Comparison of ENCODE assay signal across 19 cellular contexts in genomic region chr3:128360243-128360642, GRCh38.
DNase-seq lines count a peak whose midpoint lies in the region; TF ChIP-seq lines count a peak whose summit lies in the region.
"Had no signal": no experiment of that assay in that cellular context is flagged by ENCODE, and none has a peak within 500 bp of the region (broad histone marks: within the 10 kb centered on the region; RNA-seq: fewer than 3 reads in every experiment).

No MANE protein-coding gene starts in this region.

- TF ChIP-seq CTCF in C4-2B (conservative IDR thresholded peaks at IDR 0.05), result no peak
- TF ChIP-seq CTCF in chondrocyte (IDR thresholded peaks at IDR 0.05), result no peak
- TF ChIP-seq CTCF in nephron (IDR thresholded peaks at IDR 0.05; ENCODE audit: unreplicated experiment in 3 of 3), result no peak
- TF ChIP-seq CTCF in colonic mucosa (IDR thresholded peaks at IDR 0.05), result no peak

- H3K4me3 ChIP-seq in colonic mucosa, result no peak overlapping the region

- H3K27me3 Mint-ChIP-seq in chondrocyte (ENCODE audit: low read depth) (peaks cover 4% of the 10 kb centered on the region), nephron (ENCODE audit: low read depth) (peaks cover 3% of the 10 kb centered on the region)
- H3K27me3 Mint-ChIP-seq: B cell had no signal

- no peaks in the 10 kb centered on the region for H3K9me3 ChIP-seq in colonic mucosa

- H3K9me3 Mint-ChIP-seq in chondrocyte (ENCODE audit: low read depth) (no peaks in the 10 kb centered on the region), nephron (no peaks in the 10 kb centered on the region)

- H3K4me1 Mint-ChIP-seq in chondrocyte (ENCODE audit: low read depth), result peaks cover 23% of the 10 kb centered on the region
- peaks cover 34% of the 10 kb centered on the region for H3K4me1 Mint-ChIP-seq in nephron
- H3K4me1 Mint-ChIP-seq: B cell had no signal

- H3K4me3 Mint-ChIP-seq in chondrocyte (ENCODE audit: unreplicated experiment), result no peak overlapping the region
- no peak overlapping the region for H3K4me3 Mint-ChIP-seq in nephron
- H3K4me3 Mint-ChIP-seq: B cell had no signal

- no peaks in the 10 kb centered on the region for H3K27me3 ChIP-seq in colonic mucosa

- H3K27ac Mint-ChIP-seq in chondrocyte (ENCODE audit: unreplicated experiment) (peak overlapping the region; percentile 54), nephron (peak overlapping the region; percentile 54 to 85 (median 75))
- H3K27ac Mint-ChIP-seq: B cell had no signal

- H3K9ac ChIP-seq in colonic mucosa (ENCODE audit: low read depth in 2 of 2, low read length in 2 of 2), result no peak overlapping the region

- intact Hi-C loops in colonic mucosa (cut with DNase I), result no loop called here

- DNase-seq in HuH-7 (ENCODE audit: low spot score) (peak; percentile 40), chondrocyte (ENCODE audit: low spot score) (peak; percentile 73), caudate nucleus (lab: John Stamatoyannopoulos, UW) (no peak), SHP77 treated with DMSO at 0.1 percent for 48 hours (lab: John Stamatoyannopoulos, UW) (no peak), colonic mucosa (no peak)
- DNase-seq in activated T-cell treated with anti-CD3 and anti-CD28 coated beads, Interleukin-2, amount 50 U/mL, for 48 hours, result no peak
- DNase-seq: KBM-7, NCI-H1092 treated with DMSO at 0.1 percent for 48 hours, NCI-H1436 treated with DMSO at 0.1 percent for 48 hours, NCI-H2081, NCI-H2171, NCI-H345, NCI-H524 treated with DMSO at 0.1 percent for 48 hours, NCI-H82, RPMI8226, SHP77 had no signal

- H3K27ac ChIP-seq in C4-2B, result 0 out of 2 replicates have a peak overlapping the region, but pooled peaks have one; percentile 2
- no peak overlapping the region for H3K27ac ChIP-seq in caudate nucleus (ENCODE audit: low read depth, low read length)
- no peak overlapping the region for H3K27ac ChIP-seq in colonic mucosa

- H3K4me1 ChIP-seq in colonic mucosa, result no peaks in the 10 kb centered on the region

- no peaks in the 10 kb centered on the region for H3K36me3 ChIP-seq in colonic mucosa

- H3K36me3 Mint-ChIP-seq in chondrocyte (ENCODE audit: low read depth), result peaks cover 8% of the 10 kb centered on the region
- H3K36me3 Mint-ChIP-seq in nephron (ENCODE audit: low read depth), result peaks cover 4% of the 10 kb centered on the region

Comparison
In these comparisons a context has a peak if more than half of its experiments do, and no peak if none do; other contexts are left out.
1. DNase-seq: peak in HuH-7 (single experiment) and chondrocyte (single experiment); none in caudate nucleus (0 of 61), SHP77 treated with DMSO at 0.1 percent for 48 hours (single experiment), colonic mucosa (single experiment) and activated T-cell treated with anti-CD3 and anti-CD28 coated beads, Interleukin-2, amount 50 U/mL, for 48 hours (0 of 2).